15 cellular contexts compared by ENCODE assay signal in the genomic region with DNA sequence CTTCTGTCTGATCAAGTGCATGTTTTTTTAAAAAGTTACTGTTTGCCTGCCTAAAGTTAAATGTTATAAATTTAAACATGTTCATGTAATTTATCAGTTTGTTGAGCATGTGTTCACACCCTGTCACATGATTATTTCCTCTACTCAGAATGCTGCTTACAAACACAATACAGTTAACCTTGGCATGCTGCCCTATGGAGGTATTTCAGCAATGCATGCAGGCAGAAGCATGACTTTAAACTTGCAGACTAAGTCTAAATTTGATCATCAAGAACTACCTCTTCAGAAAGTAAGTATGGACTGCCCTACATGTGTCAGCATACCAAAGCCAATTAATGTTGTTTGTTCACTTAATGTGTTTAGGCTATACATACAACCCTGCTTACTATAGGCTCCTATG.
A peak's percentile ranks its signal among the peaks of the same experiment; 100 is the strongest.
DNase-seq lines count a peak whose midpoint lies in the region; ATAC-seq and TF ChIP-seq lines count a peak whose summit lies in the region.
"Had no signal": no experiment of that assay in that cellular context is flagged by ENCODE, and none has a peak within 500 bp of the region (broad histone marks: within the 10 kb centered on the region; RNA-seq: fewer than 3 reads in every experiment).

No MANE protein-coding gene starts in this region.

- no peaks in the 10 kb centered on the region for H3K36me3 ChIP-seq in adipocyte (ENCODE audit: control insufficient read depth, insufficient read depth, low read length, severe bottlenecking)
- H3K36me3 ChIP-seq in CD8-positive, alpha-beta memory T cell (ENCODE audit: insufficient read depth, low read length) = no peaks in the 10 kb centered on the region
- H3K36me3 ChIP-seq: gastroesophageal sphincter, sigmoid colon had no signal

- H3K27me3 ChIP-seq in adipocyte (replicated peaks; ENCODE audit: control insufficient read depth, insufficient read depth, low read length) = no peaks in the 10 kb centered on the region
- no peaks in the 10 kb centered on the region for H3K27me3 ChIP-seq in CD8-positive, alpha-beta memory T cell (ENCODE audit: insufficient read depth, low read length, poor library complexity, severe bottlenecking)
- H3K27me3 ChIP-seq: gastroesophageal sphincter, sigmoid colon had no signal

- DNase-seq in AG08395 (ENCODE audit: low spot score) (peak; percentile 27), HEK293T (ENCODE audit: extremely low spot score) (no peak), adipocyte (ENCODE audit: low read depth) (peak; percentile 75), glomerular endothelial cell (ENCODE audit: extremely low read depth, low read depth, low spot score) (peak; percentile 51), caudate nucleus (lab: John Stamatoyannopoulos, UW) (no peak)
- DNase-seq in CD8-positive, alpha-beta memory T cell = no peak
- DNase-seq: activated CD8-positive, alpha-beta memory T cell treated with anti-CD3 and anti-CD28 coated beads for 24 hours; midbrain; NCI-H510A treated with DMSO at 0.1 percent for 48 hours; sigmoid colon had no signal

- H3K9me3 ChIP-seq in adipocyte (ENCODE audit: control insufficient read depth, low read length) = no peaks in the 10 kb centered on the region
- H3K9me3 ChIP-seq in CD8-positive, alpha-beta memory T cell (ENCODE audit: low read length) = no peaks in the 10 kb centered on the region
- H3K9me3 ChIP-seq: gastroesophageal sphincter, sigmoid colon had no signal

- H3K4me1 ChIP-seq in adipocyte (ENCODE audit: control insufficient read depth, insufficient read depth, low read length) = peaks cover 41% of the 10 kb centered on the region
- H3K4me1 ChIP-seq in CD8-positive, alpha-beta memory T cell (ENCODE audit: insufficient read depth, low read length) = no peaks in the 10 kb centered on the region
- H3K4me1 ChIP-seq: gastroesophageal sphincter had no signal

- H3K4me3 Mint-ChIP-seq in CD8-positive, alpha-beta memory T cell = no peak overlapping the region

- H3K9ac ChIP-seq in adipocyte (ENCODE audit: low read length) = no peak overlapping the region
- H3K9ac ChIP-seq: KMS-11 had no signal

- no peak overlapping the region for H3K4me3 ChIP-seq in adipocyte (ENCODE audit: low read length)
- H3K4me3 ChIP-seq in CD8-positive, alpha-beta memory T cell (ENCODE audit: low read length) = no peak overlapping the region
- H3K4me3 ChIP-seq: gastroesophageal sphincter, GM12878, sigmoid colon had no signal

- H3K9me3 Mint-ChIP-seq in CD8-positive, alpha-beta memory T cell = no peaks in the 10 kb centered on the region

- no peaks in the 10 kb centered on the region for H3K27me3 Mint-ChIP-seq in CD8-positive, alpha-beta memory T cell

- H3K27ac ChIP-seq in CD8-positive, alpha-beta memory T cell (ENCODE audit: low read depth, low read length) = no peak overlapping the region
- H3K27ac ChIP-seq in caudate nucleus (ENCODE audit: low read depth, low read length) = no peak overlapping the region
- H3K27ac ChIP-seq: gastroesophageal sphincter, KMS-11, sigmoid colon had no signal

- H3K27ac Mint-ChIP-seq in CD8-positive, alpha-beta memory T cell = no peak overlapping the region

- H3K4me1 Mint-ChIP-seq in CD8-positive, alpha-beta memory T cell = no peaks in the 10 kb centered on the region

- ATAC-seq in GM18502 (IDR thresholded peaks at IDR 0.05; ENCODE audit: poor library complexity, unreplicated experiment) = no peak
- ATAC-seq in GM21528 (IDR thresholded peaks at IDR 0.05; ENCODE audit: low FRiP score, unreplicated experiment) = no peak
- ATAC-seq: gastroesophageal sphincter, GM12878 had no signal

- CTCF ChIA-PET in HEK293T (lab: Yijun Ruan, JAX) = no interaction called here
- CTCF ChIA-PET in CD8-positive, alpha-beta memory T cell (lab: Charles Lee) = no interaction called here

- H3K36me3 Mint-ChIP-seq in CD8-positive, alpha-beta memory T cell = no peaks in the 10 kb centered on the region

- POLR2A ChIA-PET in HEK293T (lab: Yijun Ruan, JAX) = no interaction called here
- POLR2A ChIA-PET in CD8-positive, alpha-beta memory T cell (lab: Charles Lee) = no interaction called here

TF ChIP-seq in HEK293T, 16 proteins besides CTCF, POLR2A, EP300 and RAD21:
- TF ChIP-seq FOXA1 (IDR thresholded peaks at IDR 0.05) = no peak
- TF ChIP-seq L3MBTL2 (conservative IDR thresholded peaks at IDR 0.05) = 0 out of 2 replicates have a peak, but pooled peaks have one; percentile 14
- TF ChIP-seq LEF1 (IDR thresholded peaks at IDR 0.05; ENCODE audit: borderline replicate concordance) = no peak
TF ChIP-seq in HEK293T: peak in this region for 1.

Comparison
In these comparisons a context has a peak if more than half of its experiments do, and no peak if none do; other contexts are left out.
1. DNase-seq: peak in AG08395 (single experiment), adipocyte (single experiment) and glomerular endothelial cell (single experiment); none in HEK293T (single experiment), CD8-positive, alpha-beta memory T cell (0 of 5) and caudate nucleus (0 of 61).